Comparison of ENCODE assay signal across 9 cellular contexts in genomic region chr7:55570218-55570873, GRCh38. TPM values are rescaled to one million over a fixed set of nuclear protein-coding genes. Genes with fewer than 3 reads are reported as not detected.
DNase-seq lines count a peak whose midpoint lies in the region; ATAC-seq and TF ChIP-seq lines count a peak whose summit lies in the region.
"Had no signal": no experiment of that assay in that cellular context is flagged by ENCODE, and none has a peak within 500 bp of the region (broad histone marks: within the 10 kb centered on the region; RNA-seq: fewer than 3 reads in every experiment).

No MANE protein-coding gene starts in this region.

- peak overlapping the region; percentile 87 for H3K4me3 Mint-ChIP-seq in central memory CD8-positive, alpha-beta T cell

- intact Hi-C loops in sciatic nerve (cut with DNase I): loop anchor here (10.0 kb wide), 1 partner anchor 146 kb away; no protein-coding TSS in a partner anchor

- no peaks in the 10 kb centered on the region for H3K9me3 Mint-ChIP-seq in central memory CD8-positive, alpha-beta T cell

- H3K27ac Mint-ChIP-seq in central memory CD8-positive, alpha-beta T cell (ENCODE audit: low read depth): peak overlapping the region; percentile 86

- H3K4me1 ChIP-seq in DOHH2 (ENCODE audit: control insufficient read depth, low read length) (peaks cover 76% of the 10 kb centered on the region), skeletal muscle satellite cell (ENCODE audit: control insufficient read depth, insufficient read depth, low read length) (peaks cover 43% of the 10 kb centered on the region)

- no peaks in the 10 kb centered on the region for H3K9me2 ChIP-seq in DOHH2 (replicated peaks; ENCODE audit: control insufficient read depth, low read length)

- H3K4me2 ChIP-seq in DOHH2 (ENCODE audit: low read length) (peak overlapping the region; percentile 77), skeletal muscle satellite cell (ENCODE audit: low read length) (peak overlapping the region; percentile 86)

- no peaks in the 10 kb centered on the region for H3K27me3 ChIP-seq in DOHH2 (ENCODE audit: control insufficient read depth, low read length)
- no peaks in the 10 kb centered on the region for H3K27me3 ChIP-seq in skeletal muscle satellite cell (ENCODE audit: control insufficient read depth, insufficient read depth, low read length)

- H3K4me1 Mint-ChIP-seq in central memory CD8-positive, alpha-beta T cell: peaks cover 75% of the 10 kb centered on the region

- H3F3A ChIP-seq in DOHH2 (ENCODE audit: control insufficient read depth, insufficient read depth): peaks cover 16% of the 10 kb centered on the region

- H3K4me3 ChIP-seq in DOHH2 (ENCODE audit: low read length): peak overlapping the region; percentile 90
- peak overlapping the region; percentile 92 for H3K4me3 ChIP-seq in skeletal muscle satellite cell (ENCODE audit: low read length)

- ATAC-seq in GM19463 (IDR thresholded peaks at IDR 0.05; ENCODE audit: unreplicated experiment): peak; percentile 21
- peak; percentile 35 for ATAC-seq in HG03565 (IDR thresholded peaks at IDR 0.05; ENCODE audit: unreplicated experiment)
- ATAC-seq in central memory CD8-positive, alpha-beta T cell (replicated peaks; ENCODE audit: extremely low read depth, poor library complexity, severe bottlenecking): peak; percentile 37
- no peak for ATAC-seq in sciatic nerve

- peaks cover 27% of the 10 kb centered on the region for H3K36me3 Mint-ChIP-seq in central memory CD8-positive, alpha-beta T cell (ENCODE audit: insufficient read depth)

- H3K36me3 ChIP-seq in DOHH2 (ENCODE audit: control insufficient read depth, low read length) (peaks cover 20% of the 10 kb centered on the region), skeletal muscle satellite cell (ENCODE audit: insufficient read depth, low read length) (no peaks in the 10 kb centered on the region)
- H3K36me3 ChIP-seq: neutrophil had no signal

- no peaks in the 10 kb centered on the region for H3K27me3 Mint-ChIP-seq in central memory CD8-positive, alpha-beta T cell

- peaks cover 24% of the 10 kb centered on the region for H4K20me1 ChIP-seq in DOHH2 (ENCODE audit: control insufficient read depth, insufficient read depth, low read depth, low read length)

- no peak for DNase-seq in central memory CD8-positive, alpha-beta T cell (ENCODE audit: low spot score in 2 of 2)
- DNase-seq in NCI-H526 treated with DMSO at 0.1 percent for 48 hours (lab: John Stamatoyannopoulos, UW) (no peak), sciatic nerve (ENCODE audit: low spot score) (no peak), AG20443 (ENCODE audit: low spot score) (no peak)

- peaks cover 66% of the 10 kb centered on the region for H3K79me2 ChIP-seq in DOHH2 (ENCODE audit: control insufficient read depth, low read length)

- no peak overlapping the region; the same call in none of the 2 replicates for H3K27ac ChIP-seq in DOHH2 (ENCODE audit: low read depth, low read length)

- H3K9ac ChIP-seq in skeletal muscle satellite cell (ENCODE audit: low read depth, low read length): no peak overlapping the region

- no peak for TF ChIP-seq CTCF in DOHH2 (IDR thresholded peaks at IDR 0.05; ENCODE audit: low read depth, low read length, poor library complexity, severe bottlenecking)

- H3K9me3 ChIP-seq in DOHH2 (ENCODE audit: control insufficient read depth, insufficient read depth, low read length): no peaks in the 10 kb centered on the region
- H3K9me3 ChIP-seq in skeletal muscle satellite cell (replicated peaks; ENCODE audit: low read length): no peaks in the 10 kb centered on the region
- H3K9me3 ChIP-seq: neutrophil had no signal

RNA-seq across cellular contexts. Expression of gene VOPP1, which starts 2.0 kb away (rescaled TPM):
- 31.9 and 38.2 TPM in 2 replicates for total RNA-seq in skeletal muscle satellite cell (2012; rRNA removed)
- total RNA-seq in sciatic nerve: 66.2 TPM
